15 cellular contexts compared by ENCODE assay signal in the genomic region with DNA sequence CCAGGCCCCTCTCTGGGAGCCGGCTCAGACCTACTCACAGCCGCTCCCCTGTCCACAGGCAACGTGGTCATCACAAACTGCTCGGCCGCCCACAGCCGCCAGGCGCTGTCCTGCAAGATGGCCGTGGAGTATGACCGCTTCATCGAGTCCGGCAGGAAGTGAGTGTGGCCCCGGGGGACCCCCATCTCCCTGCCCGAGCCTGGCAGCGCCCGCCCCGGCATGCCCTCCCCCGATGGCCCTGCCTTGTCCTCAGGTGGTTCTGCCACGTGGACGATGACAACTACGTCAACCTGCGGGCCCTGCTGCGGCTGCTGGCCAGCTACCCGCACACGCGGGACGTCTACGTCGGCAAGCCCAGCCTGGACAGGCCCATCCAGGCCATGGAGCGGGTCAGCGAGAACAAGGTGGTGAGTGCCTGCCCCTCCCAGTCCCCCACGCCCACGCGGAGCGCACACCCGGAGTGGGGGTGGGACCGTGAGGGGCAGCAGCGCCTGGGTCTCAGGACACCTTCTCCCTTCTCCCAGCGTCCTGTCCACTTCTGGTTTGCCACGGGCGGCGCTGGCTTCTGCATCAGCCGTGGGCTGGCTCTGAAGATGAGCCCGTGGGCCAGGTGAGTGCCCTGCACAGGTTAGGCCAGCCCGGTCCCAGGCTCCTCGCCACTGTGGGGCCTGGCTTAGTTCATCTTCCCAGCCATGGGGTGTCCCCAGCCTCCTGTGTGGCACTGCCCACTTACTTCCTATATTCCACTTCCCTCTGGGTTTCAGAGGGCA. TPM values are rescaled to one million over a fixed set of nuclear protein-coding genes. Genes with fewer than 3 reads are reported as not detected.
DNase-seq lines count a peak whose midpoint lies in the region; ATAC-seq and TF ChIP-seq lines count a peak whose summit lies in the region.
"Had no signal": no experiment of that assay in that cellular context is flagged by ENCODE, and none has a peak within 500 bp of the region (broad histone marks: within the 10 kb centered on the region; RNA-seq: fewer than 3 reads in every experiment).

No MANE protein-coding gene starts in this region.

- no peak for TF ChIP-seq CTCF in PC-9 (conservative IDR thresholded peaks at IDR 0.05)

- peak overlapping the region; percentile 17 for H3K4me3 Mint-ChIP-seq in activated CD4-positive, alpha-beta T cell treated with anti-CD3 and anti-CD28 coated beads, Interleukin-2, amount 10 ng/mL, durations not matched to agents 24 days and 14 days
- no peak overlapping the region for H3K4me3 Mint-ChIP-seq in activated CD4-positive, alpha-beta T cell treated with anti-CD3 and anti-CD28 coated beads for 36 hours
- peak overlapping the region in 3 of 5 donors; percentile 33 to 44 (median 35) for H3K4me3 Mint-ChIP-seq in immature natural killer cell
- H3K4me3 Mint-ChIP-seq in stimulated activated naive B cell treated with anti-CD40 and anti-IgM and Interleukin-4, amounts not matched to agents 10 μg/mL and 1 μg/mL and 100 μg/mL, for 72 hours = peak overlapping the region; percentile 41 to 50
- H3K4me3 Mint-ChIP-seq: activated T-cell treated with anti-CD3 and anti-CD28 coated beads, Interleukin-2, amount 50 U/mL, for 4 hours had no signal

- CTCF ChIA-PET in activated CD4-positive, alpha-beta T cell treated with anti-CD3 and anti-CD28 coated beads for 36 hours (lab: Charles Lee) = no interaction called here
- CTCF ChIA-PET in PC-9 (lab: Charles Lee) = no interaction called here

- H3K4me3 ChIP-seq in PC-9 = no peak overlapping the region
- H3K4me3 ChIP-seq: cardiac muscle cell had no signal

- BruUV-seq in PC-9 (replicated peaks; lab: Mats Ljungman, UMichigan) = no TSS peak

- peak overlapping the region; percentile 77; the same call in 1 of the 2 replicates for H3K4me2 ChIP-seq in PC-9

- H3K79me2 ChIP-seq in PC-9 (ENCODE audit: low read depth) = peaks cover 13% of the 10 kb centered on the region

- POLR2A ChIA-PET in activated CD4-positive, alpha-beta T cell treated with anti-CD3 and anti-CD28 coated beads for 36 hours (lab: Charles Lee) = no interaction called here
- POLR2A ChIA-PET in PC-9 (lab: Charles Lee; ENCODE audit: unreplicated experiment) = interaction anchor here (0.6 kb wide), 1 partner anchor 255 kb away, joined by 29 read pairs; no protein-coding TSS in a partner anchor

- intact Hi-C loops in activated CD4-positive, alpha-beta T cell treated with anti-CD3 and anti-CD28 coated beads, Interleukin-2, amount 10 ng/mL, durations not matched to agents 24 days and 14 days (cut with micrococcal nuclease) = no loop called here
- intact Hi-C loops in activated CD4-positive, alpha-beta T cell treated with anti-CD3 and anti-CD28 coated beads for 36 hours (cut with DNase I, micrococcal nuclease) = loop anchor here in 1 of 2 experiments (10.0 kb wide), 1 partner anchor 319 kb away; a partner anchor contains a TSS
- intact Hi-C loops in PC-9 (cut with micrococcal nuclease; ENCODE audit: unreplicated experiment) = loop anchor here (2.0 to 10.0 kb wide), 3 partner anchors 125 to 991 kb away; a partner anchor contains a TSS

- H3K27me3 ChIP-seq in PC-9 (ENCODE audit: insufficient read depth, low read depth) = no peaks in the 10 kb centered on the region

- H3K27ac ChIP-seq in PC-9 = no peak overlapping the region
- H3K27ac ChIP-seq: cardiac muscle cell had no signal

- peaks cover 64% of the 10 kb centered on the region for H3F3A ChIP-seq in PC-9 (ENCODE audit: insufficient read depth, low read depth)

- H3K9me3 ChIP-seq in PC-9 (ENCODE audit: insufficient read depth, low read depth) = no peaks in the 10 kb centered on the region

- no peaks in the 10 kb centered on the region for H4K20me1 ChIP-seq in PC-9 (ENCODE audit: insufficient read depth)

- H3K9me3 Mint-ChIP-seq in activated CD4-positive, alpha-beta T cell treated with anti-CD3 and anti-CD28 coated beads, Interleukin-2, amount 10 ng/mL, durations not matched to agents 24 days and 14 days = no peaks in the 10 kb centered on the region
- H3K9me3 Mint-ChIP-seq in activated CD4-positive, alpha-beta T cell treated with anti-CD3 and anti-CD28 coated beads for 36 hours (ENCODE audit: low read depth) = no peaks in the 10 kb centered on the region
- no peaks in the 10 kb centered on the region for H3K9me3 Mint-ChIP-seq in immature natural killer cell
- no peaks in the 10 kb centered on the region for H3K9me3 Mint-ChIP-seq in stimulated activated naive B cell treated with anti-CD40 and anti-IgM and Interleukin-4, amounts not matched to agents 10 μg/mL and 1 μg/mL and 100 μg/mL, for 72 hours
- H3K9me3 Mint-ChIP-seq: activated T-cell treated with anti-CD3 and anti-CD28 coated beads, Interleukin-2, amount 50 U/mL, for 4 hours had no signal

- no peak overlapping the region for H2AFZ ChIP-seq in PC-9

- H3K9me2 ChIP-seq in PC-9 (ENCODE audit: insufficient read depth) = no peaks in the 10 kb centered on the region

- H3K36me3 ChIP-seq in PC-9 (ENCODE audit: low read depth) = no peaks in the 10 kb centered on the region
- H3K36me3 ChIP-seq: cardiac muscle cell had no signal

- DNase-seq in activated CD4-positive, alpha-beta T cell treated with anti-CD3 and anti-CD28 coated beads, Interleukin-2, amount 10 ng/mL, durations not matched to agents 24 days and 14 days = no peak
- DNase-seq in activated CD4-positive, alpha-beta T cell treated with anti-CD3 and anti-CD28 coated beads for 36 hours = no peak
- DNase-seq in PC-9 (no peak), immature natural killer cell (no peak), kidney tubule cell (ENCODE audit: low spot score) (no peak), NCI-H1105 (lab: John Stamatoyannopoulos, UW) (no peak)
- DNase-seq in stimulated activated naive B cell treated with anti-CD40 and anti-IgM and Interleukin-4, amounts not matched to agents 10 μg/mL and 1 μg/mL and 100 μg/mL, for 72 hours = no peak
- DNase-seq: activated T-cell treated with anti-CD3 and anti-CD28 coated beads, Interleukin-2, amount 50 U/mL, for 4 hours; HCEC 1CT; NCI-H526 treated with DMSO at 0.1 percent for 48 hours; T1000 had no signal

- no peak overlapping the region for H3K27ac Mint-ChIP-seq in activated CD4-positive, alpha-beta T cell treated with anti-CD3 and anti-CD28 coated beads, Interleukin-2, amount 10 ng/mL, durations not matched to agents 24 days and 14 days
- H3K27ac Mint-ChIP-seq in activated CD4-positive, alpha-beta T cell treated with anti-CD3 and anti-CD28 coated beads for 36 hours = no peak overlapping the region
- H3K27ac Mint-ChIP-seq in immature natural killer cell = peak overlapping the region in 2 of 6 donors; percentile 51 to 71
- H3K27ac Mint-ChIP-seq in stimulated activated naive B cell treated with anti-CD40 and anti-IgM and Interleukin-4, amounts not matched to agents 10 μg/mL and 1 μg/mL and 100 μg/mL, for 72 hours = peak overlapping the region; percentile 71

- H3K4me1 ChIP-seq in PC-9 (replicated peaks; ENCODE audit: insufficient read depth) = peaks cover 97% of the 10 kb centered on the region

- H3K27me3 Mint-ChIP-seq in activated CD4-positive, alpha-beta T cell treated with anti-CD3 and anti-CD28 coated beads, Interleukin-2, amount 10 ng/mL, durations not matched to agents 24 days and 14 days = no peaks in the 10 kb centered on the region
- H3K27me3 Mint-ChIP-seq in activated CD4-positive, alpha-beta T cell treated with anti-CD3 and anti-CD28 coated beads for 36 hours = no peaks in the 10 kb centered on the region
- H3K27me3 Mint-ChIP-seq in immature natural killer cell (ENCODE audit: low read depth in 3 of 3) = peaks cover 22 to 57% (median 55%) of the 10 kb centered on the region in 3 donors
- no peaks in the 10 kb centered on the region for H3K27me3 Mint-ChIP-seq in stimulated activated naive B cell treated with anti-CD40 and anti-IgM and Interleukin-4, amounts not matched to agents 10 μg/mL and 1 μg/mL and 100 μg/mL, for 72 hours

- peaks cover 26% of the 10 kb centered on the region for H3K36me3 Mint-ChIP-seq in activated CD4-positive, alpha-beta T cell treated with anti-CD3 and anti-CD28 coated beads, Interleukin-2, amount 10 ng/mL, durations not matched to agents 24 days and 14 days (ENCODE audit: low read depth)
- H3K36me3 Mint-ChIP-seq in activated CD4-positive, alpha-beta T cell treated with anti-CD3 and anti-CD28 coated beads for 36 hours (ENCODE audit: low read depth) = no peaks in the 10 kb centered on the region
- peaks cover 4 to 5% (median 5%) of the 10 kb centered on the region in 3 donors for H3K36me3 Mint-ChIP-seq in immature natural killer cell
- H3K36me3 Mint-ChIP-seq in stimulated activated naive B cell treated with anti-CD40 and anti-IgM and Interleukin-4, amounts not matched to agents 10 μg/mL and 1 μg/mL and 100 μg/mL, for 72 hours = peaks cover 13 to 26% of the 10 kb centered on the region in 2 donors

- H3K4me1 Mint-ChIP-seq in activated CD4-positive, alpha-beta T cell treated with anti-CD3 and anti-CD28 coated beads, Interleukin-2, amount 10 ng/mL, durations not matched to agents 24 days and 14 days = peaks cover 55% of the 10 kb centered on the region
- H3K4me1 Mint-ChIP-seq in activated CD4-positive, alpha-beta T cell treated with anti-CD3 and anti-CD28 coated beads for 36 hours = peaks cover 54% of the 10 kb centered on the region
- H3K4me1 Mint-ChIP-seq in immature natural killer cell = peaks cover 58 to 61% of the 10 kb centered on the region in 2 donors
- H3K4me1 Mint-ChIP-seq in stimulated activated naive B cell treated with anti-CD40 and anti-IgM and Interleukin-4, amounts not matched to agents 10 μg/mL and 1 μg/mL and 100 μg/mL, for 72 hours = peaks cover 71 to 94% of the 10 kb centered on the region in 2 donors

- ATAC-seq in activated CD4-positive, alpha-beta T cell treated with anti-CD3 and anti-CD28 coated beads for 36 hours = no peak
- ATAC-seq in stimulated activated naive B cell treated with anti-CD40 and anti-IgM and Interleukin-4, amounts not matched to agents 10 μg/mL and 1 μg/mL and 100 μg/mL, for 72 hours (replicated peaks) = no peak
- ATAC-seq in HG02759 (IDR thresholded peaks at IDR 0.05; ENCODE audit: unreplicated experiment) = no peak
- ATAC-seq: activated T-cell treated with anti-CD3 and anti-CD28 coated beads, Interleukin-2, amount 50 U/mL, for 4 hours had no signal

RNA-seq across cellular contexts. Expression of a gene that starts 5.8 kb away (rescaled TPM):
- total RNA-seq in activated CD4-positive, alpha-beta T cell treated with anti-CD3 and anti-CD28 coated beads, Interleukin-2, amount 10 ng/mL, durations not matched to agents 24 days and 14 days = 33.9 and 34.2 TPM in 2 replicates
- 10 to 100 TPM; 14.9 to 23.3 TPM for total RNA-seq in activated CD4-positive, alpha-beta T cell treated with anti-CD3 and anti-CD28 coated beads for 36 hours
- total RNA-seq in PC-9 (2021) = 21.3 and 24.7 TPM in 2 replicates
- polyA plus RNA-seq in immature natural killer cell = 1 to 10 TPM; 2.2 to 2.6 (median 2.3) TPM

RNA-seq across cellular contexts. Expression of a gene that starts 30.0 kb away (rescaled TPM):
- total RNA-seq in activated CD4-positive, alpha-beta T cell treated with anti-CD3 and anti-CD28 coated beads, Interleukin-2, amount 10 ng/mL, durations not matched to agents 24 days and 14 days = 39.5 and 40.9 TPM in 2 replicates
- total RNA-seq in activated CD4-positive, alpha-beta T cell treated with anti-CD3 and anti-CD28 coated beads for 36 hours = 10 to 100 TPM; 34.7 to 35.9 TPM
- total RNA-seq in PC-9 (2021) = 53.9 and 57.7 TPM in 2 replicates
- polyA plus RNA-seq in immature natural killer cell = 10 to 100 TPM; 15.0 to 42.4 (median 19.2) TPM

RNA-seq across cellular contexts. Expression of a gene that starts 33.4 kb away (rescaled TPM):
- 11.7 and 12.3 TPM in 2 replicates for total RNA-seq in activated CD4-positive, alpha-beta T cell treated with anti-CD3 and anti-CD28 coated beads, Interleukin-2, amount 10 ng/mL, durations not matched to agents 24 days and 14 days
- 1 to 10 TPM; 7.2 to 8.4 TPM for total RNA-seq in activated CD4-positive, alpha-beta T cell treated with anti-CD3 and anti-CD28 coated beads for 36 hours
- total RNA-seq in PC-9 (2021) = 28.3 and 35.8 TPM in 2 replicates
- 1 to 10 TPM in 2 of 3 donors, not detected in 1; 1.9 to 4.2 TPM for polyA plus RNA-seq in immature natural killer cell

RNA-seq across cellular contexts. Expression of a gene that starts 49.1 kb away (rescaled TPM):
- not detected in 2 replicates for total RNA-seq in activated CD4-positive, alpha-beta T cell treated with anti-CD3 and anti-CD28 coated beads, Interleukin-2, amount 10 ng/mL, durations not matched to agents 24 days and 14 days
- not detected for total RNA-seq in activated CD4-positive, alpha-beta T cell treated with anti-CD3 and anti-CD28 coated beads for 36 hours
- total RNA-seq in PC-9 (2021) = not detected in 2 replicates
- not detected for polyA plus RNA-seq in immature natural killer cell
- total RNA-seq: activated T-cell treated with anti-CD3 and anti-CD28 coated beads, Interleukin-2, amount 50 U/mL, for 4 hours; cardiac muscle cell; LHCN-M2; renal cortical epithelial cell had no signal
- polyA plus RNA-seq: cardiac muscle cell had no signal
